Comparison of ENCODE assay signal across 19 cellular contexts in genomic region chr16:87982491-87983415, GRCh38. TPM values are rescaled to one million over a fixed set of nuclear protein-coding genes. Genes with fewer than 3 reads are reported as not detected.
DNase-seq lines count a peak whose midpoint lies in the region; ATAC-seq and TF ChIP-seq lines count a peak whose summit lies in the region.
"Had no signal": no experiment of that assay in that cellular context is flagged by ENCODE, and none has a peak within 500 bp of the region (broad histone marks: within the 10 kb centered on the region; RNA-seq: fewer than 3 reads in every experiment).

No MANE protein-coding gene starts in this region.

- peak overlapping the region; percentile 38 for H3K4me3 Mint-ChIP-seq in T-helper 2 cell treated with Interferon-gamma antibody and Interleukin-4, amounts not matched to agents 5 μg/mL and 100 μg/mL, for 36 hours
- H3K4me3 Mint-ChIP-seq: T-cell had no signal

- peak overlapping the region; percentile 65 for H3K27ac Mint-ChIP-seq in T-helper 2 cell treated with Interferon-gamma antibody and Interleukin-4, amounts not matched to agents 5 μg/mL and 100 μg/mL, for 36 hours
- H3K27ac Mint-ChIP-seq: T-cell had no signal

- intact Hi-C loops in Panc1 (cut with micrococcal nuclease; ENCODE audit: unreplicated experiment) (no loop called here), psoas muscle (cut with DNase I) (loop anchor here in 1 of 2 donors (5.0 kb wide), 1 partner anchor 455 kb away; no protein-coding TSS in a partner anchor)

- WGBS in psoas muscle, 3 donors = 71 to 79% (median 72%) methylated on average over 27 of the region's 28 CpGs

- in situ Hi-C loops in Panc1 (cut with HindIII; ENCODE audit: low pct_unique_long_range_greater_than_20kb, low sequenced_read_pairs) = no loop called here

- H3K4me3 ChIP-seq in Panc1 (ENCODE audit: low read depth in 2 of 2, low read length in 2 of 2) (no peak overlapping the region), psoas muscle (no peak overlapping the region), Peyer's patch (no peak overlapping the region)
- H3K4me3 ChIP-seq: PC-9 had no signal

- no peaks in the 10 kb centered on the region for H3K27me3 Mint-ChIP-seq in T-helper 2 cell treated with Interferon-gamma antibody and Interleukin-4, amounts not matched to agents 5 μg/mL and 100 μg/mL, for 36 hours (ENCODE audit: low read depth)
- H3K27me3 Mint-ChIP-seq: T-cell had no signal

- H3K4me1 Mint-ChIP-seq in T-helper 2 cell treated with Interferon-gamma antibody and Interleukin-4, amounts not matched to agents 5 μg/mL and 100 μg/mL, for 36 hours (ENCODE audit: low read depth) = peaks cover 57% of the 10 kb centered on the region

- TF ChIP-seq POLR2A in Peyer's patch (IDR thresholded peaks at IDR 0.05) (no peak), erythroblast (IDR thresholded peaks at IDR 0.05; ENCODE audit: low read length) (no peak)

- H3K9me3 ChIP-seq in Panc1 (ENCODE audit: control insufficient read depth, insufficient read depth, low read depth, low read length) = no peaks in the 10 kb centered on the region
- H3K9me3 ChIP-seq in psoas muscle = no peaks in the 10 kb centered on the region
- H3K9me3 ChIP-seq in Peyer's patch = no peaks in the 10 kb centered on the region

- H3K4me1 ChIP-seq in Panc1 (ENCODE audit: control insufficient read depth, insufficient read depth, low read length) (no peaks in the 10 kb centered on the region), psoas muscle (peaks cover 19% of the 10 kb centered on the region), Peyer's patch (no peaks in the 10 kb centered on the region)

- H3K27me3 ChIP-seq in Panc1 (ENCODE audit: control insufficient read depth, insufficient read depth, low read length) = no peaks in the 10 kb centered on the region
- H3K27me3 ChIP-seq in psoas muscle (ENCODE audit: insufficient read depth in 3 of 3, low read length in 2 of 3) = no peaks in the 10 kb centered on the region
- no peaks in the 10 kb centered on the region for H3K27me3 ChIP-seq in Peyer's patch

- CTCF ChIA-PET in Panc1 (lab: Charles Lee) = no interaction called here

- peaks cover 58% of the 10 kb centered on the region for H3K36me3 Mint-ChIP-seq in T-helper 2 cell treated with Interferon-gamma antibody and Interleukin-4, amounts not matched to agents 5 μg/mL and 100 μg/mL, for 36 hours (ENCODE audit: low read depth)

- ATAC-seq in Panc1 (peak; percentile 70), psoas muscle (no peak)
- ATAC-seq: T-cell had no signal

- H3K9me3 Mint-ChIP-seq in T-helper 2 cell treated with Interferon-gamma antibody and Interleukin-4, amounts not matched to agents 5 μg/mL and 100 μg/mL, for 36 hours = no peaks in the 10 kb centered on the region
- H3K9me3 Mint-ChIP-seq: T-cell had no signal

- DNase-seq in T-helper 2 cell treated with Interferon-gamma antibody and Interleukin-4, amounts not matched to agents 5 μg/mL and 100 μg/mL, for 36 hours (ENCODE audit: low spot score) = no peak
- DNase-seq in T-helper 2 cell (no peak), Panc1 (ENCODE audit: low read depth, low spot score) (no peak), fibroblast of gingiva (ENCODE audit: low read depth) (peak; percentile 14), psoas muscle (no peak), Peyer's patch (no peak), erythroblast (lab: John Stamatoyannopoulos, UW) (no peak), UCSD-AML1 (lab: John Stamatoyannopoulos, UW; ENCODE audit: unreplicated experiment) (no peak)
- DNase-seq: activated effector memory CD4-positive, alpha-beta T cell treated with Interleukin-2 at 50 U/mL for 16 hours; Calu3; NCI-H1694; NCI-H524 treated with DMSO at 0.1 percent for 48 hours; T-cell had no signal

- POLR2A ChIA-PET in Panc1 (lab: Charles Lee) = no interaction called here

- H3K27ac ChIP-seq in Panc1 (ENCODE audit: low read length) (no peak overlapping the region), psoas muscle (peak overlapping the region; percentile 68), Peyer's patch (no peak overlapping the region)
- H3K27ac ChIP-seq: PC-9 had no signal

- BruUV-seq in Panc1 (replicated peaks; lab: Mats Ljungman, UMichigan) = no TSS peak

- no peaks in the 10 kb centered on the region; the same call in 1 of the 2 replicates for H3K36me3 ChIP-seq in Panc1 (ENCODE audit: control insufficient read depth, insufficient read depth, low read length)
- peaks cover 2 to 44% of the 10 kb centered on the region in 2 donors for H3K36me3 ChIP-seq in psoas muscle (ENCODE audit: insufficient read depth in 1 of 2, low read depth in 1 of 2)
- peaks cover 0 to 40% (median 0%) of the 10 kb centered on the region in 3 donors for H3K36me3 ChIP-seq in Peyer's patch

- TF ChIP-seq CTCF in Panc1 (IDR thresholded peaks at IDR 0.05) (no peak), psoas muscle (IDR thresholded peaks at IDR 0.05) (no peak), Peyer's patch (IDR thresholded peaks at IDR 0.05) (no peak)

RNA-seq across cellular contexts. Expression of gene BANP, which starts 31.5 kb away (rescaled TPM):
- total RNA-seq in Panc1 (2021; ENCODE audit: unreplicated experiment) = 22.6 TPM
- 21.5 TPM for polyA plus RNA-seq in Panc1 (2012; ENCODE audit: insufficient read length)
- total RNA-seq in psoas muscle = 10 to 100 TPM; 11.9 to 15.3 (median 14.7) TPM
- polyA plus RNA-seq in psoas muscle = 10 to 100 TPM in 1 of 3 donors, 1 to 10 TPM in 2; 7.7 to 14.2 (median 7.8) TPM
- 100 to 1,000 TPM in 1 of 4 donors, 10 to 100 TPM in 3; 27.6 to 113 (median 42.7) TPM for total RNA-seq in Peyer's patch

RNA-seq across cellular contexts. Expression of gene CA5A, which starts 46.4 kb away (rescaled TPM):
- total RNA-seq in Panc1 (2021; ENCODE audit: unreplicated experiment) (not detected), psoas muscle (under 1 TPM in 1 of 4 donors, not detected in 3; 0.12 TPM), Peyer's patch (not detected)
- polyA plus RNA-seq in Panc1 (2012; ENCODE audit: insufficient read length) = 0.06 TPM
- polyA plus RNA-seq in psoas muscle = not detected
- total RNA-seq: A172, Calu3, cardiac septum, endothelial cell of umbilical vein, glomerular endothelial cell, LHCN-M2 had no signal
- polyA plus RNA-seq: endothelial cell of umbilical vein had no signal
